In genomic region chr17:78999056-78999768, GRCh38 we compare ENCODE assay signal across 18 cellular contexts. TPM values are rescaled to one million over a fixed set of nuclear protein-coding genes. Genes with fewer than 3 reads are reported as not detected.
DNase-seq lines count a peak whose midpoint lies in the region; ATAC-seq and TF ChIP-seq lines count a peak whose summit lies in the region.
"Had no signal": no experiment of that assay in that cellular context is flagged by ENCODE, and none has a peak within 500 bp of the region (broad histone marks: within the 10 kb centered on the region; RNA-seq: fewer than 3 reads in every experiment).

No MANE protein-coding gene starts in this region.

- TF ChIP-seq EP300 in sigmoid colon (IDR thresholded peaks at IDR 0.05): no peak

- no peak for TF ChIP-seq CTCF in C4-2B (conservative IDR thresholded peaks at IDR 0.05)
- no peak for TF ChIP-seq CTCF in Peyer's patch (IDR thresholded peaks at IDR 0.05)
- TF ChIP-seq CTCF in sigmoid colon (IDR thresholded peaks at IDR 0.05): no peak
- TF ChIP-seq CTCF in natural killer cell (IDR thresholded peaks at IDR 0.05): no peak

- H3K4me1 ChIP-seq in Peyer's patch (peaks cover 0 to 72% (median 0%) of the 10 kb centered on the region in 4 donors), sigmoid colon (peaks cover 0 to 12% (median 4%) of the 10 kb centered on the region in 4 donors)

- no peak overlapping the region for H3K27ac Mint-ChIP-seq in natural killer cell
- H3K27ac Mint-ChIP-seq: activated CD4-positive, alpha-beta T cell treated with anti-CD3 and anti-CD28 coated beads for 36 hours; activated naive CD4-positive, alpha-beta T cell treated with anti-CD3 and anti-CD28 coated beads, Interleukin-2, amount 50 U/mL, for 24 hours had no signal

- no peak for ATAC-seq in HG03039 (IDR thresholded peaks at IDR 0.05; ENCODE audit: unreplicated experiment)
- ATAC-seq in natural killer cell: no peak
- ATAC-seq: activated CD4-positive, alpha-beta T cell treated with anti-CD3 and anti-CD28 coated beads for 36 hours; stimulated activated effector memory CD8-positive, alpha-beta T cell treated with anti-CD3 and anti-CD28 coated beads, Interleukin-12 subunit alpha, Interleukin-12 subunit beta, amount 100 ng/mL, for 72 hours had no signal

- H3K4me3 Mint-ChIP-seq in natural killer cell: no peak overlapping the region
- H3K4me3 Mint-ChIP-seq: activated CD4-positive, alpha-beta T cell treated with anti-CD3 and anti-CD28 coated beads for 36 hours; activated naive CD4-positive, alpha-beta T cell treated with anti-CD3 and anti-CD28 coated beads, Interleukin-2, amount 50 U/mL, for 24 hours; neural crest cell; stimulated activated effector memory CD8-positive, alpha-beta T cell treated with anti-CD3 and anti-CD28 coated beads, Interleukin-12 subunit alpha, Interleukin-12 subunit beta, amount 100 ng/mL, for 72 hours had no signal

- H3K4me1 Mint-ChIP-seq in natural killer cell: peaks cover 24 to 44% of the 10 kb centered on the region in 2 donors
- H3K4me1 Mint-ChIP-seq: neural crest cell had no signal

- H3K36me3 Mint-ChIP-seq in natural killer cell: no peaks in the 10 kb centered on the region
- H3K36me3 Mint-ChIP-seq: activated naive CD4-positive, alpha-beta T cell treated with anti-CD3 and anti-CD28 coated beads, Interleukin-2, amount 50 U/mL, for 24 hours had no signal

- no peak overlapping the region for H3K4me3 ChIP-seq in Peyer's patch
- H3K4me3 ChIP-seq in sigmoid colon: no peak overlapping the region

- H3K9me3 Mint-ChIP-seq in natural killer cell: no peaks in the 10 kb centered on the region
- H3K9me3 Mint-ChIP-seq: activated naive CD4-positive, alpha-beta T cell treated with anti-CD3 and anti-CD28 coated beads, Interleukin-2, amount 50 U/mL, for 24 hours; neural crest cell; stimulated activated effector memory CD8-positive, alpha-beta T cell treated with anti-CD3 and anti-CD28 coated beads, Interleukin-12 subunit alpha, Interleukin-12 subunit beta, amount 100 ng/mL, for 72 hours had no signal

- TF ChIP-seq POLR2A in Peyer's patch (IDR thresholded peaks at IDR 0.05) (no peak), sigmoid colon (IDR thresholded peaks at IDR 0.05) (no peak)

- H3K36me3 ChIP-seq in Peyer's patch (peaks cover 0 to 29% (median 0%) of the 10 kb centered on the region in 3 donors), sigmoid colon (peaks cover 0 to 43% (median 17%) of the 10 kb centered on the region in 4 donors)

- H3K27me3 ChIP-seq in Peyer's patch (no peaks in the 10 kb centered on the region), sigmoid colon (no peaks in the 10 kb centered on the region)

- WGBS in sigmoid colon, 2 donors: 69 to 86% methylated on average over 17 of the region's 17 CpGs

- H3K9me3 ChIP-seq in Peyer's patch (no peaks in the 10 kb centered on the region), sigmoid colon (no peaks in the 10 kb centered on the region)

- H3K27ac ChIP-seq in C4-2B: peak overlapping the region; percentile 89
- H3K27ac ChIP-seq in Peyer's patch: peak overlapping the region in 3 of 4 donors; percentile 60 to 84 (median 80)
- H3K27ac ChIP-seq in sigmoid colon: no peak overlapping the region
- H3K27ac ChIP-seq: HL-60 had no signal

- H3K27me3 Mint-ChIP-seq in natural killer cell (ENCODE audit: low read depth in 2 of 2): no peaks in the 10 kb centered on the region
- H3K27me3 Mint-ChIP-seq: activated CD4-positive, alpha-beta T cell treated with anti-CD3 and anti-CD28 coated beads for 36 hours; activated naive CD4-positive, alpha-beta T cell treated with anti-CD3 and anti-CD28 coated beads, Interleukin-2, amount 50 U/mL, for 24 hours had no signal

- DNase-seq in Peyer's patch (peak in 1 of 3 donors; percentile 35), iPS-NIHi11 (ENCODE audit: low spot score) (peak; percentile 11), sigmoid colon (peak; percentile 63), EL (no peak), natural killer cell (no peak)
- DNase-seq in activated CD4-positive, alpha-beta T cell treated with anti-CD3 and anti-CD28 coated beads, Interleukin-2, amount 50 U/mL, for 48 hours: no peak
- DNase-seq: activated CD4-positive, alpha-beta T cell treated with anti-CD3 and anti-CD28 coated beads for 36 hours; foreskin melanocyte; KG1; NCI-H1105; NCI-H2227 treated with DMSO at 0.1 percent for 48 hours; SHP77 treated with DMSO at 0.1 percent for 48 hours had no signal

- intact Hi-C loops in sigmoid colon (cut with DNase I) (no loop called here), natural killer cell (cut with micrococcal nuclease) (no loop called here)

RNA-seq across cellular contexts. Expression of gene CANT1, which starts 10.4 kb away (rescaled TPM):
- total RNA-seq in Peyer's patch (100 to 1,000 TPM in 1 of 4 donors, 10 to 100 TPM in 3; 56.9 to 125 (median 80.0) TPM), sigmoid colon (10 to 100 TPM; 11.1 to 19.1 (median 13.4) TPM), natural killer cell (10 to 100 TPM; 40.0 to 58.8 (median 53.4) TPM)
- 100 to 1,000 TPM in 1 of 3 donors, 10 to 100 TPM in 2; 51.1 to 132 (median 60.3) TPM for polyA plus RNA-seq in sigmoid colon

RNA-seq across cellular contexts. Expression of gene LGALS3BP, which starts 19.5 kb away (rescaled TPM):
- total RNA-seq in Peyer's patch: 1,000 to 10,000 TPM in 3 of 4 donors, 100 to 1,000 TPM in 1; 202 to 2,181 (median 1,427) TPM
- 100 to 1,000 TPM; 134 to 277 (median 186) TPM for total RNA-seq in sigmoid colon
- 100 to 1,000 TPM in 2 of 3 donors, 10 to 100 TPM in 1; 92.5 to 415 (median 138) TPM for polyA plus RNA-seq in sigmoid colon
- total RNA-seq in natural killer cell: 1 to 10 TPM; 4.2 to 8.8 (median 4.2) TPM

RNA-seq across cellular contexts. Expression of gene C1QTNF1, which starts 24.8 kb away (rescaled TPM):
- total RNA-seq in Peyer's patch (10 to 100 TPM in 3 of 4 donors, 1 to 10 TPM in 1; 6.3 to 20.6 (median 14.3) TPM), sigmoid colon (10 to 100 TPM; 14.8 to 31.4 (median 26.2) TPM), natural killer cell (under 1 TPM in 2 of 3 donors, not detected in 1; 0.20 to 0.28 TPM)
- 10 to 100 TPM in 1 of 3 donors, 1 to 10 TPM in 2; 1.4 to 34.6 (median 4.8) TPM for polyA plus RNA-seq in sigmoid colon

Comparison
In these comparisons a context has a peak if more than half of its experiments do, and no peak if none do; other contexts are left out.
1. H3K27ac ChIP-seq: peak in C4-2B (single experiment) and Peyer's patch (3 of 4); none in sigmoid colon (0 of 4).
2. DNase-seq: peak in iPS-NIHi11 (single experiment) and sigmoid colon (single experiment); none in EL (single experiment), natural killer cell (single experiment) and activated CD4-positive, alpha-beta T cell treated with anti-CD3 and anti-CD28 coated beads, Interleukin-2, amount 50 U/mL, for 48 hours (0 of 2).
3. RNA of gene LGALS3BP, which starts 19.5 kb away (total RNA-seq): 202 to 2,181 TPM in Peyer's patch and 134 to 277 TPM in sigmoid colon; 4.2 to 8.8 TPM in natural killer cell; every median in the first group is over 10 times any median in the second.
4. RNA of gene C1QTNF1, which starts 24.8 kb away (total RNA-seq): 14.8 to 31.4 TPM in sigmoid colon and 6.3 to 20.6 TPM in Peyer's patch; 0.20 to 0.28 TPM in natural killer cell; every median in the first group is over 4 times any median in the second.